Comparison of ENCODE assay signal across 14 cellular contexts in genomic region chr19:36142046-36142445, GRCh38. TPM values are rescaled to one million over a fixed set of nuclear protein-coding genes. Genes with fewer than 3 reads are reported as not detected.
DNase-seq lines count a peak whose midpoint lies in the region; ATAC-seq, FAIRE-seq and TF ChIP-seq lines count a peak whose summit lies in the region.
"Had no signal": no experiment of that assay in that cellular context is flagged by ENCODE, and none has a peak within 500 bp of the region (broad histone marks: within the 10 kb centered on the region; RNA-seq: fewer than 3 reads in every experiment).

No MANE protein-coding gene starts in this region.

- H3K79me2 ChIP-seq in HepG2 (ENCODE audit: insufficient read depth, low read length) = peaks cover 16% of the 10 kb centered on the region

- H3K36me3 ChIP-seq in HepG2 (replicated peaks in 1 of 2; ENCODE audit: control insufficient read depth in 1 of 2, insufficient read depth in 2 of 2, low read length in 2 of 2) = peaks cover 21 to 33% of the 10 kb centered on the region in 2 experiments
- peaks cover 0 to 46% (median 29%) of the 10 kb centered on the region in 4 donors for H3K36me3 ChIP-seq in right lobe of liver
- H3K36me3 ChIP-seq in vagina = peaks cover 0 to 44% of the 10 kb centered on the region in 2 donors

- H3K9me3 ChIP-seq in HepG2 (ENCODE audit: low read length) (no peaks in the 10 kb centered on the region), right lobe of liver (no peaks in the 10 kb centered on the region), vagina (no peaks in the 10 kb centered on the region)

- FAIRE-seq in HepG2 (lab: Jason Lieb, UNC) = no peak
- FAIRE-seq: islet of Langerhans had no signal

- WGBS in HepG2 (ENCODE audit: low lambda C conversion rate) = 98% methylated on average over 14 of the region's 14 CpGs
- WGBS in right lobe of liver (ENCODE audit: insufficient coverage, low coverage, low lambda C conversion rate, missing lambda C conversion rate) = 94% methylated on average over 3 of the region's 14 CpGs

- no peak for TF ChIP-seq POLR2A in HepG2 (IDR thresholded peaks at IDR 0.05; ENCODE audit: insufficient read depth in 1 of 2, low read depth in 2 of 2, low read length in 2 of 2)
- no peak for TF ChIP-seq POLR2A in right lobe of liver (IDR thresholded peaks at IDR 0.05)
- no peak for TF ChIP-seq POLR2A in vagina (IDR thresholded peaks at IDR 0.05)

- CTCF ChIA-PET in HepG2 (lab: Yijun Ruan, JAX; ENCODE audit: low intra/inter-chr PET ratio, low total read pairs) = no interaction called here

- peaks cover 11% of the 10 kb centered on the region for H3K4me1 ChIP-seq in HepG2 (ENCODE audit: insufficient read depth, low read length)
- H3K4me1 ChIP-seq in right lobe of liver = peaks cover 0 to 17% (median 0%) of the 10 kb centered on the region in 4 donors
- H3K4me1 ChIP-seq in vagina = peaks cover 31% of the 10 kb centered on the region

- peak overlapping the region in 4 of 5 experiments; percentile 91 to 98 (median 96) for H3K27ac Mint-ChIP-seq in brain
- H3K27ac Mint-ChIP-seq in mesothelial cell of epicardium = no peak overlapping the region

- H3K4me3 ChIP-seq in HepG2 (replicated peaks in 1 of 3; ENCODE audit: insufficient read depth in 1 of 3, low read depth in 2 of 3, low read length in 3 of 3) (no peak overlapping the region; a peak in 1 of 6 replicates), right lobe of liver (no peak overlapping the region), vagina (no peak overlapping the region)

- POLR2A ChIA-PET in HepG2 (lab: Yijun Ruan, JAX) = no interaction called here

- H3K9me3 Mint-ChIP-seq in brain (no peaks in the 10 kb centered on the region), mesothelial cell of epicardium (no peaks in the 10 kb centered on the region)

- peaks cover 8% of the 10 kb centered on the region for H4K20me1 ChIP-seq in HepG2 (ENCODE audit: insufficient read depth, low read length)

- 0 out of 2 replicates have a peak overlapping the region, but pooled peaks have one; percentile 69 for H3K4me2 ChIP-seq in HepG2 (ENCODE audit: low read depth, low read length)

- ATAC-seq in HepG2 (no peak), right lobe of liver (no peak)

- H3K36me3 Mint-ChIP-seq in brain (peaks cover 52% of the 10 kb centered on the region), mesothelial cell of epicardium (peaks cover 41% of the 10 kb centered on the region)

- peak overlapping the region in 4 of 5 experiments; percentile 98 for H3K4me3 Mint-ChIP-seq in brain
- H3K4me3 Mint-ChIP-seq in mesothelial cell of epicardium = peak overlapping the region; percentile 98

- H3K27me3 ChIP-seq in HepG2 (ENCODE audit: control insufficient read depth in 1 of 2, insufficient read depth in 2 of 2, low read length in 2 of 2) = no peaks in the 10 kb centered on the region; a peak in 1 of 5 replicates
- no peaks in the 10 kb centered on the region for H3K27me3 ChIP-seq in right lobe of liver
- no peaks in the 10 kb centered on the region for H3K27me3 ChIP-seq in vagina

- intact Hi-C loops in HepG2 (cut with micrococcal nuclease; ENCODE audit: unreplicated experiment) = no loop called here
- intact Hi-C loops in right lobe of liver (cut with DNase I) = no loop called here
- intact Hi-C loops in vagina (cut with DNase I) = loop anchor here (10.0 kb wide), 1 partner anchor 1467 kb away; the partner anchor contains the start of genes SCGB2B2 and ZNF302

- in situ Hi-C loops in HepG2 (cut with HindIII; ENCODE audit: extremely low pct_ligation_motif_present, low pct_unique_long_range_greater_than_20kb) = no loop called here

- H3K9ac ChIP-seq in HepG2 (ENCODE audit: insufficient read depth, low read depth, low read length) = no peak overlapping the region

- H2AFZ ChIP-seq in HepG2 (ENCODE audit: low read length) = no peak overlapping the region

- H3K27me3 Mint-ChIP-seq in brain (peaks cover 7% of the 10 kb centered on the region), mesothelial cell of epicardium (ENCODE audit: low read depth) (no peaks in the 10 kb centered on the region)

- BruUV-seq in HepG2 (replicated peaks; lab: Mats Ljungman, UMichigan) = no TSS peak

- H3K4me1 Mint-ChIP-seq in brain (peaks cover 12% of the 10 kb centered on the region), mesothelial cell of epicardium (peaks cover 10% of the 10 kb centered on the region)

- no peak for TF ChIP-seq RAD21 in HepG2 (CRISPR knock-in tag; IDR thresholded peaks at IDR 0.05)

- TF ChIP-seq EP300 in HepG2 (IDR thresholded peaks at IDR 0.05; ENCODE audit: low read depth in 2 of 2, low read length in 2 of 2) = no peak
- no peak for TF ChIP-seq EP300 in HepG2 (CRISPR knock-in tag; IDR thresholded peaks at IDR 0.05; ENCODE audit: borderline replicate concordance)

- DNase-seq in HepG2 (ENCODE audit: low spot score) = no peak
- no peak for DNase-seq in right lobe of liver
- no peak for DNase-seq in mesothelial cell of epicardium (ENCODE audit: low spot score in 2 of 2, unreplicated experiment in 2 of 2)
- DNase-seq in vagina (ENCODE audit: extremely low spot score in 2 of 2) = no peak
- no peak for DNase-seq in COLO829 (ENCODE audit: low spot score)
- no peak for DNase-seq in AG08395 (ENCODE audit: low spot score)
- DNase-seq in dermis blood vessel endothelial cell = no peak
- DNase-seq: erythroblast; NCI-H69; stimulated activated CD4-positive, alpha-beta T cell treated with anti-CD3 and anti-CD28 coated beads, Interleukin-2, amount 100 ng/mL, for 48 hours had no signal

- TF ChIP-seq CTCF in HepG2 (CRISPR knock-in tag; IDR thresholded peaks at IDR 0.05) (no peak), right lobe of liver (IDR thresholded peaks at IDR 0.05) (no peak), brain (conservative IDR thresholded peaks at IDR 0.05) (no peak), mesothelial cell of epicardium (IDR thresholded peaks at IDR 0.05; ENCODE audit: unreplicated experiment) (no peak), vagina (IDR thresholded peaks at IDR 0.05) (no peak)

- H3K27ac ChIP-seq in HepG2 (ENCODE audit: extremely low read length, insufficient read depth, low read length) = no peak overlapping the region
- H3K27ac ChIP-seq in right lobe of liver = no peak overlapping the region
- H3K27ac ChIP-seq in vagina = peak overlapping the region; percentile 98

RNA-seq across cellular contexts. Expression of gene CAPNS1, which starts 2.2 kb away (rescaled TPM):
- total RNA-seq in HepG2 (2016; rRNA removed; fragmentation: Illumina TruSeq; extraction: Trizol) (280 and 322 TPM in 2 replicates), right lobe of liver (100 to 1,000 TPM in 4 of 6 experiments, 10 to 100 TPM in 2; 93.0 to 252 (median 168) TPM), mesothelial cell of epicardium (425 to 453 TPM (median 451 TPM) in 3 replicates), vagina (181 TPM), dermis blood vessel endothelial cell (314 and 443 TPM in 2 replicates)
- 123 and 145 TPM in 2 replicates for total RNA-seq in HepG2 (2016; cell fraction: cytosol; rRNA removed; fragmentation: Illumina TruSeq; extraction: Trizol; ENCODE audit: low read depth)
- total RNA-seq in HepG2 (2016; cell fraction: insoluble cytoplasmic fraction; rRNA removed; fragmentation: Illumina TruSeq; extraction: Trizol) = 261 and 342 TPM in 2 replicates
- 152 and 172 TPM in 2 replicates for total RNA-seq in HepG2 (2016; cell fraction: membrane; rRNA removed; fragmentation: Illumina TruSeq; extraction: Trizol)
- total RNA-seq in HepG2 (2016; cell fraction: nucleus; rRNA removed; fragmentation: Illumina TruSeq; extraction: Trizol) = 96.9 and 104 TPM in 2 replicates
- polyA plus RNA-seq in HepG2 (2011; rRNA removed) (526 and 533 TPM in 2 replicates), brain (ENCODE audit: insufficient read depth, low read depth, low replicate concordance) (1,323 TPM)
- 204 and 262 TPM in 2 replicates for polyA plus RNA-seq in HepG2 (2011; cell fraction: cytosol; rRNA removed)
- 119 and 132 TPM in 2 replicates for polyA plus RNA-seq in HepG2 (2011; cell fraction: nucleus; rRNA removed)
- polyA plus RNA-seq in HepG2 (2012) = 299 and 302 TPM in 2 replicates
- polyA plus RNA-seq in HepG2 (2016; cell fraction: cytosol; fragmentation: Illumina TruSeq; extraction: Trizol; ENCODE audit: low read depth) = 206 and 217 TPM in 2 replicates
- polyA plus RNA-seq in HepG2 (2016; cell fraction: insoluble cytoplasmic fraction; fragmentation: Illumina TruSeq; extraction: Trizol; ENCODE audit: low read depth) = 455 and 533 TPM in 2 replicates
- polyA plus RNA-seq in HepG2 (2016; cell fraction: membrane; fragmentation: Illumina TruSeq; extraction: Trizol; ENCODE audit: low read depth) = 241 and 270 TPM in 2 replicates
- 326 and 330 TPM in 2 replicates for polyA plus RNA-seq in HepG2 (2016; cell fraction: nucleus; fragmentation: Illumina TruSeq; extraction: Trizol; ENCODE audit: insufficient read depth, low read depth)
- 458 and 714 TPM in 2 replicates for polyA minus RNA-seq in HepG2 (2011; rRNA and poly(A)+ RNA removed; ENCODE audit: low replicate concordance)
- 195 and 198 TPM in 2 replicates for polyA minus RNA-seq in HepG2 (2011; cell fraction: cytosol; rRNA and poly(A)+ RNA removed)
- polyA minus RNA-seq in HepG2 (2011; cell fraction: nucleus; rRNA and poly(A)+ RNA removed) = 43.9 and 66.4 TPM in 2 replicates

RNA-seq across cellular contexts. Expression of gene COX7A1, which starts 10.2 kb away (rescaled TPM):
- not detected in 2 replicates for total RNA-seq in HepG2 (2016; rRNA removed; fragmentation: Illumina TruSeq; extraction: Trizol)
- not detected in 2 replicates for total RNA-seq in HepG2 (2016; cell fraction: cytosol; rRNA removed; fragmentation: Illumina TruSeq; extraction: Trizol; ENCODE audit: low read depth)
- total RNA-seq in HepG2 (2016; cell fraction: insoluble cytoplasmic fraction; rRNA removed; fragmentation: Illumina TruSeq; extraction: Trizol) = not detected in 2 replicates
- not detected in 2 replicates for total RNA-seq in HepG2 (2016; cell fraction: membrane; rRNA removed; fragmentation: Illumina TruSeq; extraction: Trizol)
- not detected in 2 replicates for total RNA-seq in HepG2 (2016; cell fraction: nucleus; rRNA removed; fragmentation: Illumina TruSeq; extraction: Trizol)
- polyA plus RNA-seq in HepG2 (2011; rRNA removed) = not detected in 2 replicates
- polyA plus RNA-seq in HepG2 (2011; cell fraction: cytosol; rRNA removed) = not detected in 2 replicates
- not detected in 2 replicates for polyA plus RNA-seq in HepG2 (2011; cell fraction: nucleus; rRNA removed)
- not detected in 2 replicates for polyA plus RNA-seq in HepG2 (2012)
- not detected in 2 replicates for polyA plus RNA-seq in HepG2 (2016; cell fraction: cytosol; fragmentation: Illumina TruSeq; extraction: Trizol; ENCODE audit: low read depth)
- polyA plus RNA-seq in HepG2 (2016; cell fraction: insoluble cytoplasmic fraction; fragmentation: Illumina TruSeq; extraction: Trizol; ENCODE audit: low read depth) = not detected in 2 replicates
- polyA plus RNA-seq in HepG2 (2016; cell fraction: membrane; fragmentation: Illumina TruSeq; extraction: Trizol; ENCODE audit: low read depth) = not detected in 2 replicates
- not detected in 2 replicates for polyA plus RNA-seq in HepG2 (2016; cell fraction: nucleus; fragmentation: Illumina TruSeq; extraction: Trizol; ENCODE audit: insufficient read depth, low read depth)
- polyA minus RNA-seq in HepG2 (2011; rRNA and poly(A)+ RNA removed; ENCODE audit: low replicate concordance) = not detected in 2 replicates
- polyA minus RNA-seq in HepG2 (2011; cell fraction: cytosol; rRNA and poly(A)+ RNA removed) = not detected in 2 replicates
- not detected in 2 replicates for polyA minus RNA-seq in HepG2 (2011; cell fraction: nucleus; rRNA and poly(A)+ RNA removed)
- total RNA-seq in right lobe of liver = 1 to 10 TPM; 1.0 to 6.2 (median 3.8) TPM
- 26.6 TPM for polyA plus RNA-seq in brain (ENCODE audit: insufficient read depth, low read depth, low replicate concordance)
- total RNA-seq in mesothelial cell of epicardium = not detected in 3 replicates
- 33.1 TPM for total RNA-seq in vagina
- total RNA-seq in dermis blood vessel endothelial cell = 7.1 and 24.0 TPM in 2 replicates
- total RNA-seq: activated CD8-positive, alpha-beta memory T cell treated with anti-CD3 and anti-CD28 coated beads for 36 hours had no signal

RNA-seq across cellular contexts. Expression of gene TBCB, which starts 26.8 kb away (rescaled TPM):
- 271 and 302 TPM in 2 replicates for total RNA-seq in HepG2 (2016; rRNA removed; fragmentation: Illumina TruSeq; extraction: Trizol)
- total RNA-seq in HepG2 (2016; cell fraction: cytosol; rRNA removed; fragmentation: Illumina TruSeq; extraction: Trizol; ENCODE audit: low read depth) = 111 and 137 TPM in 2 replicates
- 287 and 330 TPM in 2 replicates for total RNA-seq in HepG2 (2016; cell fraction: insoluble cytoplasmic fraction; rRNA removed; fragmentation: Illumina TruSeq; extraction: Trizol)
- 147 and 172 TPM in 2 replicates for total RNA-seq in HepG2 (2016; cell fraction: membrane; rRNA removed; fragmentation: Illumina TruSeq; extraction: Trizol)
- total RNA-seq in HepG2 (2016; cell fraction: nucleus; rRNA removed; fragmentation: Illumina TruSeq; extraction: Trizol) = 88.1 and 109 TPM in 2 replicates
- polyA plus RNA-seq in HepG2 (2011; rRNA removed) = 245 and 276 TPM in 2 replicates
- 268 and 334 TPM in 2 replicates for polyA plus RNA-seq in HepG2 (2011; cell fraction: cytosol; rRNA removed)
- 216 and 224 TPM in 2 replicates for polyA plus RNA-seq in HepG2 (2011; cell fraction: nucleus; rRNA removed)
- polyA plus RNA-seq in HepG2 (2012) = 194 and 206 TPM in 2 replicates
- polyA plus RNA-seq in HepG2 (2016; cell fraction: cytosol; fragmentation: Illumina TruSeq; extraction: Trizol; ENCODE audit: low read depth) = 122 and 132 TPM in 2 replicates
- 315 and 344 TPM in 2 replicates for polyA plus RNA-seq in HepG2 (2016; cell fraction: insoluble cytoplasmic fraction; fragmentation: Illumina TruSeq; extraction: Trizol; ENCODE audit: low read depth)
- 131 and 152 TPM in 2 replicates for polyA plus RNA-seq in HepG2 (2016; cell fraction: membrane; fragmentation: Illumina TruSeq; extraction: Trizol; ENCODE audit: low read depth)
- polyA plus RNA-seq in HepG2 (2016; cell fraction: nucleus; fragmentation: Illumina TruSeq; extraction: Trizol; ENCODE audit: insufficient read depth, low read depth) = 199 and 208 TPM in 2 replicates
- polyA minus RNA-seq in HepG2 (2011; rRNA and poly(A)+ RNA removed; ENCODE audit: low replicate concordance) = 123 and 179 TPM in 2 replicates
- polyA minus RNA-seq in HepG2 (2011; cell fraction: cytosol; rRNA and poly(A)+ RNA removed) = 73.9 and 84.3 TPM in 2 replicates
- polyA minus RNA-seq in HepG2 (2011; cell fraction: nucleus; rRNA and poly(A)+ RNA removed) = 23.3 and 34.8 TPM in 2 replicates
- total RNA-seq in right lobe of liver = 10 to 100 TPM; 27.8 to 64.7 (median 36.4) TPM
- polyA plus RNA-seq in brain (ENCODE audit: insufficient read depth, low read depth, low replicate concordance) = 684 TPM
- total RNA-seq in mesothelial cell of epicardium = 112 to 116 TPM (median 115 TPM) in 3 replicates
- total RNA-seq in vagina = 105 TPM
- 201 and 226 TPM in 2 replicates for total RNA-seq in dermis blood vessel endothelial cell

RNA-seq across cellular contexts. Expression of gene POLR2I, which starts 27.4 kb away (rescaled TPM):
- total RNA-seq in HepG2 (2016; rRNA removed; fragmentation: Illumina TruSeq; extraction: Trizol) (101 and 104 TPM in 2 replicates), right lobe of liver (10 to 100 TPM; 27.3 to 34.4 (median 29.9) TPM), mesothelial cell of epicardium (51.8 to 60.9 TPM (median 59.5 TPM) in 3 replicates), vagina (108 TPM), dermis blood vessel endothelial cell (42.9 and 71.1 TPM in 2 replicates)
- 200 and 257 TPM in 2 replicates for total RNA-seq in HepG2 (2016; cell fraction: cytosol; rRNA removed; fragmentation: Illumina TruSeq; extraction: Trizol; ENCODE audit: low read depth)
- total RNA-seq in HepG2 (2016; cell fraction: insoluble cytoplasmic fraction; rRNA removed; fragmentation: Illumina TruSeq; extraction: Trizol) = 89.2 and 111 TPM in 2 replicates
- total RNA-seq in HepG2 (2016; cell fraction: membrane; rRNA removed; fragmentation: Illumina TruSeq; extraction: Trizol) = 150 and 193 TPM in 2 replicates
- 28.9 and 41.0 TPM in 2 replicates for total RNA-seq in HepG2 (2016; cell fraction: nucleus; rRNA removed; fragmentation: Illumina TruSeq; extraction: Trizol)
- polyA plus RNA-seq in HepG2 (2011; rRNA removed) (40.5 and 41.1 TPM in 2 replicates), brain (ENCODE audit: insufficient read depth, low read depth, low replicate concordance) (230 TPM)
- polyA plus RNA-seq in HepG2 (2011; cell fraction: cytosol; rRNA removed) = 43.3 and 68.7 TPM in 2 replicates
- 35.8 and 39.5 TPM in 2 replicates for polyA plus RNA-seq in HepG2 (2011; cell fraction: nucleus; rRNA removed)
- 54.5 and 79.4 TPM in 2 replicates for polyA plus RNA-seq in HepG2 (2012)
- polyA plus RNA-seq in HepG2 (2016; cell fraction: cytosol; fragmentation: Illumina TruSeq; extraction: Trizol; ENCODE audit: low read depth) = 272 and 302 TPM in 2 replicates
- polyA plus RNA-seq in HepG2 (2016; cell fraction: insoluble cytoplasmic fraction; fragmentation: Illumina TruSeq; extraction: Trizol; ENCODE audit: low read depth) = 78.5 and 105 TPM in 2 replicates
- 180 and 196 TPM in 2 replicates for polyA plus RNA-seq in HepG2 (2016; cell fraction: membrane; fragmentation: Illumina TruSeq; extraction: Trizol; ENCODE audit: low read depth)
- polyA plus RNA-seq in HepG2 (2016; cell fraction: nucleus; fragmentation: Illumina TruSeq; extraction: Trizol; ENCODE audit: insufficient read depth, low read depth) = 49.3 and 68.2 TPM in 2 replicates
- 92.6 and 139 TPM in 2 replicates for polyA minus RNA-seq in HepG2 (2011; rRNA and poly(A)+ RNA removed; ENCODE audit: low replicate concordance)
- polyA minus RNA-seq in HepG2 (2011; cell fraction: cytosol; rRNA and poly(A)+ RNA removed) = 36.7 and 69.3 TPM in 2 replicates
- polyA minus RNA-seq in HepG2 (2011; cell fraction: nucleus; rRNA and poly(A)+ RNA removed) = 18.0 and 26.0 TPM in 2 replicates

RNA-seq across cellular contexts. Expression of gene OVOL3, which starts 31.1 kb away (rescaled TPM):
- total RNA-seq in HepG2 (2016; rRNA removed; fragmentation: Illumina TruSeq; extraction: Trizol) = not detected in 2 replicates
- total RNA-seq in HepG2 (2016; cell fraction: cytosol; rRNA removed; fragmentation: Illumina TruSeq; extraction: Trizol; ENCODE audit: low read depth) = not detected in 2 replicates
- not detected in 2 replicates for total RNA-seq in HepG2 (2016; cell fraction: insoluble cytoplasmic fraction; rRNA removed; fragmentation: Illumina TruSeq; extraction: Trizol)
- total RNA-seq in HepG2 (2016; cell fraction: membrane; rRNA removed; fragmentation: Illumina TruSeq; extraction: Trizol) = not detected in 2 replicates
- not detected in 2 replicates for total RNA-seq in HepG2 (2016; cell fraction: nucleus; rRNA removed; fragmentation: Illumina TruSeq; extraction: Trizol)
- not detected in 2 replicates for polyA plus RNA-seq in HepG2 (2011; rRNA removed)
- polyA plus RNA-seq in HepG2 (2011; cell fraction: cytosol; rRNA removed) = 0.09 TPM in 1 of 2 replicates, not detected in the other
- not detected in 2 replicates for polyA plus RNA-seq in HepG2 (2011; cell fraction: nucleus; rRNA removed)
- polyA plus RNA-seq in HepG2 (2012) = not detected in 2 replicates
- polyA plus RNA-seq in HepG2 (2016; cell fraction: cytosol; fragmentation: Illumina TruSeq; extraction: Trizol; ENCODE audit: low read depth) = not detected in 2 replicates
- not detected in 2 replicates for polyA plus RNA-seq in HepG2 (2016; cell fraction: insoluble cytoplasmic fraction; fragmentation: Illumina TruSeq; extraction: Trizol; ENCODE audit: low read depth)
- polyA plus RNA-seq in HepG2 (2016; cell fraction: membrane; fragmentation: Illumina TruSeq; extraction: Trizol; ENCODE audit: low read depth) = not detected in 2 replicates
- not detected in 2 replicates for polyA plus RNA-seq in HepG2 (2016; cell fraction: nucleus; fragmentation: Illumina TruSeq; extraction: Trizol; ENCODE audit: insufficient read depth, low read depth)
- not detected in 2 replicates for polyA minus RNA-seq in HepG2 (2011; rRNA and poly(A)+ RNA removed; ENCODE audit: low replicate concordance)
- not detected in 2 replicates for polyA minus RNA-seq in HepG2 (2011; cell fraction: cytosol; rRNA and poly(A)+ RNA removed)
- polyA minus RNA-seq in HepG2 (2011; cell fraction: nucleus; rRNA and poly(A)+ RNA removed) = not detected in 2 replicates
- total RNA-seq in right lobe of liver = not detected
- not detected for polyA plus RNA-seq in brain (ENCODE audit: insufficient read depth, low read depth, low replicate concordance)
- total RNA-seq in mesothelial cell of epicardium = not detected in 3 replicates
- total RNA-seq in vagina = not detected
- not detected in 2 replicates for total RNA-seq in dermis blood vessel endothelial cell
- total RNA-seq: activated CD8-positive, alpha-beta memory T cell treated with anti-CD3 and anti-CD28 coated beads for 36 hours; omental fat pad had no signal
